ENCODE assay signal across 8 cellular contexts in genomic region chrX:77894921-77895886, GRCh38. TPM values are rescaled to one million over a fixed set of nuclear protein-coding genes. Genes with fewer than 3 reads are reported as not detected.
DNase-seq lines count a peak whose midpoint lies in the region; ATAC-seq, FAIRE-seq and TF ChIP-seq lines count a peak whose summit lies in the region.

Gene MAGT1 (minus strand): TSS chrX:77895435. CDS start chrX:77895410, 25 bp downstream.

- peaks cover 20 to 38% of the 10 kb centered on the region in 2 donors for H3K4me1 Mint-ChIP-seq in natural killer cell

- ATAC-seq in natural killer cell = peak; percentile 80 to 94 (median 86)

- H3K27ac Mint-ChIP-seq in natural killer cell = peak within 1 kb of the TSS; percentile 98 to 99

- TF ChIP-seq POLR2A in H54 (IDR thresholded peaks at IDR 0.05; ENCODE audit: low read depth, low read length) = peak; percentile 83
- TF ChIP-seq POLR2A in Raji (IDR thresholded peaks at IDR 0.05; ENCODE audit: insufficient read depth, low read depth, low read length) = peak; percentile 88

- FAIRE-seq in H54 (lab: Jason Lieb, UNC) = peak; percentile 99

- peak within 1 kb of the TSS; percentile 88 for H3K4me3 ChIP-seq in Loucy (ENCODE audit: low read length, poor library complexity, severe bottlenecking)

- no peak for TF ChIP-seq CTCF in Loucy (conservative IDR thresholded peaks at IDR 0.05; ENCODE audit: low read length)
- TF ChIP-seq CTCF in natural killer cell (IDR thresholded peaks at IDR 0.05) = no peak

- peak within 1 kb of the TSS; percentile 90 for H2AFZ ChIP-seq in Loucy (ENCODE audit: low read length)

- H3K9me3 Mint-ChIP-seq in natural killer cell = no peaks in the 10 kb centered on the region

- H3K36me3 ChIP-seq in Loucy (ENCODE audit: insufficient read depth, low read length) = no peaks in the 10 kb centered on the region

- H3K9me3 ChIP-seq in Loucy (ENCODE audit: insufficient read depth, low read depth, low read length) = no peaks in the 10 kb centered on the region

- DNase-seq in EL (peak; percentile 96), H54 (ENCODE audit: insufficient read length, low spot score) (peak; percentile 57), fibroblast of peridontal ligament (ENCODE audit: extremely low read depth) (peak; percentile 98), natural killer cell (peak; percentile 78)
- DNase-seq in activated T-helper 9 cell treated with anti-CD3 and anti-CD28 coated beads, Interleukin-2, amount 50 U/mL, for 16 hours (ENCODE audit: low read depth) = peak; percentile 81
- peak; percentile 89 for DNase-seq in stimulated activated naive CD4-positive, alpha-beta T cell treated with Interleukin-2 at 50 U/mL for 16 hours (lab: John Stamatoyannopoulos, UW)

- H3K27me3 Mint-ChIP-seq in natural killer cell (ENCODE audit: low read depth in 2 of 2) = no peaks in the 10 kb centered on the region

- H3K4me1 ChIP-seq in Loucy (ENCODE audit: insufficient read depth, low read length, poor library complexity, severe bottlenecking) = no peaks in the 10 kb centered on the region

- H3K36me3 Mint-ChIP-seq in natural killer cell = no peaks in the 10 kb centered on the region

- H4K20me1 ChIP-seq in Loucy (ENCODE audit: insufficient read depth, low read length, poor library complexity, severe bottlenecking) = peaks cover 17% of the 10 kb centered on the region

- peaks cover 56% of the 10 kb centered on the region for H3K79me2 ChIP-seq in Loucy (ENCODE audit: insufficient read depth, low read length)

- H3K9me2 ChIP-seq in Loucy (replicated peaks; ENCODE audit: low read depth, low read length) = no peaks in the 10 kb centered on the region

- H3K4me2 ChIP-seq in Loucy (ENCODE audit: low read depth, low read length, poor library complexity, severe bottlenecking) = peak within 1 kb of the TSS; percentile 81

- peak within 1 kb of the TSS; percentile 81 for H3K9ac ChIP-seq in Loucy (ENCODE audit: low read depth, low read length, poor library complexity, severe bottlenecking)

- H3F3A ChIP-seq in Loucy (ENCODE audit: low read depth) = no peaks in the 10 kb centered on the region

- peak within 1 kb of the TSS; percentile 94 for H3K4me3 Mint-ChIP-seq in natural killer cell

- intact Hi-C loops in natural killer cell (cut with micrococcal nuclease) = loop anchor here (2.0 kb wide), 1 partner anchor 16 kb away; the partner anchor contains the start of gene ATP7A

- no peaks in the 10 kb centered on the region for H3K27me3 ChIP-seq in Loucy (ENCODE audit: insufficient read depth, low read length, poor library complexity, severe bottlenecking)

RNA-seq across cellular contexts. Expression of gene MAGT1, which starts in this region (rescaled TPM):
- total RNA-seq in natural killer cell = 10 to 100 TPM; 46.7 to 59.5 (median 51.8) TPM

Comparison
In these comparisons a context has a peak if more than half of its experiments do, and no peak if none do; other contexts are left out.
1. Peak in every context shown above with its lines: DNase-seq, ATAC-seq and H3K4me3 ChIP-seq.